ENCODE assay signal across 3 cellular contexts in the genomic region with DNA sequence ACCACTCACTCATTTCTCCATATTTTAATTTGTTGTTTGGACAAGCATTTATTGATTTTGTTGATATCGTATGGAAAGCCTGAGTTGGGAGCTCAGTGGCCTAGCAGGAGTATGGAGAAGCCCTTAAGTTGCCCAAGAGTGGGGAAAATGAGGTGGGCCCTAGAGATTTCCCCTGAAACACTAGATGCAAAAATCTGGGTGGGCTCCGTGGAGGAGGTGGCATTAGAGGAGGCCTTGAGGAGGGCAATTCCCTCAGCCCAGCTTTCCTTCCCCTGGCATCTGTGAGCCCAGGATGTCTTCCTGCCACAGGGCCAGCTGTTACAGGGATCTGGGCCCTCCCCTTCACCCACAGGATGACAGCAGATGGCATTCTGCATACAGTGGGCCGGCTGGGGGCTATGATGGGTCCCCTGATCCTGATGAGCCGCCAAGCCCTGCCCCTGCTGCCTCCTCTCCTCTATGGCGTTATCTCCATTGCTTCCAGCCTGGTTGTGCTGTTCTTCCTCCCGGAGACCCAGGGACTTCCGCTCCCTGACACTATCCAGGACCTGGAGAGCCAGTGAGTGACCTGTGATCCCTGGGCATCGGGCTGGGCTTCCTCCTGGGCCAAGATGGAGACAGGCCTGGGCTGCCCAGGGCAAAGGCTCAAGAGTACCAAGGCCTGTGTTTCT.
TF ChIP-seq lines count a peak whose summit lies in the region.

No MANE protein-coding gene starts in this region.

TF ChIP-seq in SK-N-SH, 30 proteins besides CTCF, POLR2A, EP300 and RAD21 (continued from another document):
- TF ChIP-seq EZH2phosphoT487 (IDR thresholded peaks at IDR 0.05; ENCODE audit: borderline replicate concordance, low read depth) = no peak
- no peak for TF ChIP-seq NRF1 (IDR thresholded peaks at IDR 0.05; ENCODE audit: low read depth, low read length)
- TF ChIP-seq FOXJ3 (CRISPR knock-in tag; IDR thresholded peaks at IDR 0.05) = no peak
- no peak for TF ChIP-seq POLR2AphosphoS5 (IDR thresholded peaks at IDR 0.05; ENCODE audit: low read depth, low read length)
- TF ChIP-seq TAF1 (IDR thresholded peaks at IDR 0.05; ENCODE audit: borderline replicate concordance, low read depth, low read length) = no peak
- no peak for TF ChIP-seq SMC3 (IDR thresholded peaks at IDR 0.05; ENCODE audit: low read depth, low read length)
- TF ChIP-seq FOSL2 (IDR thresholded peaks at IDR 0.05; ENCODE audit: borderline replicate concordance, low read depth) = no peak
- TF ChIP-seq JUND (IDR thresholded peaks at IDR 0.05) = no peak
- no peak for TF ChIP-seq SIN3A (IDR thresholded peaks at IDR 0.05; ENCODE audit: borderline replicate concordance, low read depth, low read length)
- TF ChIP-seq RXRA (IDR thresholded peaks at IDR 0.05; ENCODE audit: borderline replicate concordance, low read depth) = no peak
- TF ChIP-seq GATA2 (CRISPR knock-in tag; IDR thresholded peaks at IDR 0.05) = no peak
- no peak for TF ChIP-seq MEF2A (IDR thresholded peaks at IDR 0.05; ENCODE audit: borderline replicate concordance, low read depth)
TF ChIP-seq in SK-N-SH: peak in this region for 0.

TF ChIP-seq in SK-N-SH treated with all-trans-retinoic acid at 6 μM for 48 hours, 23 proteins besides CTCF, POLR2A, EP300 and RAD21 (continued from another document):
- TF ChIP-seq, protein P1, sequence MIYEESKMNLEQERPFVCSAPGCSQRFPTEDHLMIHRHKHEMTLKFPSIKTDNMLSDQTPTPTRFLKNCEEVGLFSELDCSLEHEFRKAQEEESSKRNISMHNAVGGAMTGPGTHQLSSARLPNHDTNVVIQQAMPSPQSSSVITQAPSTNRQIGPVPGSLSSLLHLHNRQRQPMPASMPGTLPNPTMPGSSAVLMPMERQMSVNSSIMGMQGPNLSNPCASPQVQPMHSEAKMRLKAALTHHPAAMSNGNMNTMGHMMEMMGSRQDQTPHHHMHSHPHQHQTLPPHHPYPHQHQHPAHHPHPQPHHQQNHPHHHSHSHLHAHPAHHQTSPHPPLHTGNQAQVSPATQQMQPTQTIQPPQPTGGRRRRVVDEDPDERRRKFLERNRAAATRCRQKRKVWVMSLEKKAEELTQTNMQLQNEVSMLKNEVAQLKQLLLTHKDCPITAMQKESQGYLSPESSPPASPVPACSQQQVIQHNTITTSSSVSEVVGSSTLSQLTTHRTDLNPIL (CRISPR knock-in tag; IDR thresholded peaks at IDR 0.05; ENCODE audit: low read depth) = no peak
- no peak for TF ChIP-seq ZNF565 (CRISPR knock-in tag; conservative IDR thresholded peaks at IDR 0.05; ENCODE audit: low read depth)
- TF ChIP-seq, protein P2, sequence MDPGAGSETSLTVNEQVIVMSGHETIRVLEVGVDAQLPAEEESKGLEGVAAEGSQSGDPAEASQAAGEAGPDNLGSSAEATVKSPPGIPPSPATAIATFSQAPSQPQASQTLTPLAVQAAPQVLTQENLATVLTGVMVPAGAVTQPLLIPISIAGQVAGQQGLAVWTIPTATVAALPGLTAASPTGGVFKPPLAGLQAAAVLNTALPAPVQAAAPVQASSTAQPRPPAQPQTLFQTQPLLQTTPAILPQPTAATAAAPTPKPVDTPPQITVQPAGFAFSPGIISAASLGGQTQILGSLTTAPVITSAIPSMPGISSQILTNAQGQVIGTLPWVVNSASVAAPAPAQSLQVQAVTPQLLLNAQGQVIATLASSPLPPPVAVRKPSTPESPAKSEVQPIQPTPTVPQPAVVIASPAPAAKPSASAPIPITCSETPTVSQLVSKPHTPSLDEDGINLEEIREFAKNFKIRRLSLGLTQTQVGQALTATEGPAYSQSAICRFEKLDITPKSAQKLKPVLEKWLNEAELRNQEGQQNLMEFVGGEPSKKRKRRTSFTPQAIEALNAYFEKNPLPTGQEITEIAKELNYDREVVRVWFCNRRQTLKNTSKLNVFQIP (CRISPR knock-in tag; IDR thresholded peaks at IDR 0.05; ENCODE audit: borderline replicate concordance, low read depth) = no peak

TF ChIP-seq in liver, 16 proteins besides CTCF, POLR2A, EP300 and RAD21 (continued from another document):
- TF ChIP-seq, protein P3, sequence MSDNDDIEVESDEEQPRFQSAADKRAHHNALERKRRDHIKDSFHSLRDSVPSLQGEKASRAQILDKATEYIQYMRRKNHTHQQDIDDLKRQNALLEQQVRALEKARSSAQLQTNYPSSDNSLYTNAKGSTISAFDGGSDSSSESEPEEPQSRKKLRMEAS (IDR thresholded peaks at IDR 0.05) = no peak
- TF ChIP-seq, protein P4, sequence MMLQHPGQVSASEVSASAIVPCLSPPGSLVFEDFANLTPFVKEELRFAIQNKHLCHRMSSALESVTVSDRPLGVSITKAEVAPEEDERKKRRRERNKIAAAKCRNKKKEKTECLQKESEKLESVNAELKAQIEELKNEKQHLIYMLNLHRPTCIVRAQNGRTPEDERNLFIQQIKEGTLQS (IDR thresholded peaks at IDR 0.05) = no peak
